In the genomic region with DNA sequence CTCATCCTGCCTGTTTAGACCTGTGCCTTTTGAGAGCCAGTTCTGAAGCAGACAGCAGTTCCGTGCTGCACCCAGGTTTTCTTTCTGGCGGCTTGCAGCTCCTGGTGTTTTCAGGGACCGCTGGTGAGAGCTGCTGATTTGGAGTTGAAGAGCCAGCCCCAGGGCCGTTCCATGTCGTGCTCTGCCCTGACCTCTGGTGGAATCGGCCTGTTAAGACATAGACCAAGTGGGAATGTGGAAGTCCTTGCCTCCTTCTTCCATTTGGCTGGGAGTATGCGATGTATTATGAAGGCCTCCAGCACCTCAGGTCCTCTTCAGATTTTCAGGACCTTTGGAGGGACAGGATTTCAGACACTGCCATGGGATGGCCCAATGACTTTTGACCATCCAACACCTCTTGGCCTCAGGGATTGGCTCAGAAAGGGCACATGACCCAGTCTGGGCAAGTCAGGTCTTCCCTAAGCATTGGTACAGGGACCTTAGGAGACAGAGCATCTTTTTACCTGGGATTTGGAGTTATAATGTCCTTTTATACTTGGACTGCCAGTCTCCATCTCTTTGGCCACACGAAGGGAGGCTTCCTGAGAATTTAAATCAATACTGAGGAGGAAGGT, we compare ENCODE assay signal across 8 cellular contexts.
DNase-seq lines count a peak whose midpoint lies in the region; ATAC-seq lines count a peak whose summit lies in the region.

No MANE protein-coding gene starts in this region.

- ATAC-seq in Right ventricle myocardium inferior (peak; percentile 97), HG02973 (IDR thresholded peaks at IDR 0.05; ENCODE audit: unreplicated experiment) (peak; percentile 90), memory B cell (ENCODE audit: low read depth) (peak; percentile 86)

- peaks cover 15% of the 10 kb centered on the region for H3K4me1 ChIP-seq in effector memory CD4-positive, alpha-beta T cell (ENCODE audit: control insufficient read depth, insufficient read depth, low read length, poor library complexity, severe bottlenecking)

- H3K27ac ChIP-seq in effector memory CD4-positive, alpha-beta T cell (ENCODE audit: insufficient read depth, low read length, poor library complexity, severe bottlenecking), result no peak overlapping the region

- intact Hi-C loops in Right ventricle myocardium inferior (cut with DNase I) (loop anchor here (2.0 to 10.0 kb wide), 2 partner anchors 140 to 174 kb away; partner anchors contain the start of gene CLINT1), cardiac septum (cut with DNase I) (loop anchor here (1.0 to 10.0 kb wide), 3 partner anchors 140 to 233 kb away; partner anchors contain the start of gene CLINT1)

- H3K4me1 Mint-ChIP-seq in memory B cell, result peaks cover 4% of the 10 kb centered on the region

- no peak overlapping the region for H3K27ac Mint-ChIP-seq in memory B cell

- peaks cover 1% of the 10 kb centered on the region for H3K27me3 Mint-ChIP-seq in memory B cell

- no peaks in the 10 kb centered on the region for H3K9me3 Mint-ChIP-seq in memory B cell

- no peaks in the 10 kb centered on the region for H3K36me3 ChIP-seq in effector memory CD4-positive, alpha-beta T cell (ENCODE audit: control insufficient read depth, insufficient read depth, low read length)

- peak overlapping the region; percentile 9 for H3K4me3 ChIP-seq in effector memory CD4-positive, alpha-beta T cell (ENCODE audit: insufficient read depth, low read depth, low read length, poor library complexity, severe bottlenecking)

- no peaks in the 10 kb centered on the region for H3K36me3 Mint-ChIP-seq in memory B cell

- peak; percentile 80 for DNase-seq in Right ventricle myocardium inferior (ENCODE audit: missing footprints)
- DNase-seq in cardiac septum (ENCODE audit: low spot score), result no peak
- DNase-seq in NCI-H446 treated with DMSO at 0.1 percent for 48 hours (lab: John Stamatoyannopoulos, UW), result peak; percentile 9
- DNase-seq in activated CD4-positive, alpha-beta T cell treated with anti-CD3 and anti-CD28 coated beads, Interleukin-2, amount 50 U/mL, for 48 hours, result peak; percentile 52 to 68
- peak; percentile 2 to 24 (median 4) for DNase-seq in effector memory CD4-positive, alpha-beta T cell
- peak; percentile 18 to 32 for DNase-seq in memory B cell (ENCODE audit: low spot score in 2 of 2)
- peak; percentile 64 for DNase-seq in stimulated activated CD8-positive, alpha-beta memory T cell treated with anti-CD3 and anti-CD28 coated beads, Interleukin-4, amount 100 ng/mL, for 48 hours

- H3K4me3 Mint-ChIP-seq in memory B cell, result no peak overlapping the region

- no peaks in the 10 kb centered on the region for H3K9me3 ChIP-seq in effector memory CD4-positive, alpha-beta T cell (ENCODE audit: control insufficient read depth, low read length)

- no peaks in the 10 kb centered on the region for H3K27me3 ChIP-seq in effector memory CD4-positive, alpha-beta T cell (replicated peaks; ENCODE audit: control insufficient read depth, insufficient read depth, low read length, poor library complexity, severe bottlenecking)
